Comparison of ENCODE assay signal across 8 cellular contexts in the genomic region with DNA sequence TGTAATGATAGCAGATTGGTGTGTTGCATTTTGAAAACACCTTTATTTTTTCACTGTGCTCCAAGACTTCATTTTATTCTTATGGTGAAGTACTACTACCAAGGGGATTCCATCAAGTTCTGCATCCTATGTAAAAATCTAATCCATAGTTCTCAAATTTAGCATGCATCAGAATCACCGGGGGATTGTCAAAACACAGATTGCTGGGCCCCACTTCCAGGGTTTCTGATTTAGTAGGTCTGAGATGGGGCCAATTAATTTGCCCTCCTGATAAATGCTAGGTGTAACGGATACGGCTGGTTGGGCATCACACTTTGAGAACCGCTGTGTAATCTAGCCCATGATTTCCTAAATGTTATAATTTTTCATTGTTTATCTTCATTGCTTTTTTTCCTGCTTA. TPM values are rescaled to one million over a fixed set of nuclear protein-coding genes. Genes with fewer than 3 reads are reported as not detected.
DNase-seq lines count a peak whose midpoint lies in the region; ATAC-seq lines count a peak whose summit lies in the region.

No MANE protein-coding gene starts in this region.

- peaks cover 52% of the 10 kb centered on the region for H3K4me1 Mint-ChIP-seq in activated CD8-positive, alpha-beta T cell treated with anti-CD3 and anti-CD28 coated beads, Interleukin-2, amount 10 ng/mL, durations not matched to agents 7 days and 5 days (ENCODE audit: low read depth)
- H3K4me1 Mint-ChIP-seq in stimulated activated effector memory CD8-positive, alpha-beta T cell treated with anti-CD3 and anti-CD28 coated beads, Interleukin-12 subunit alpha, Interleukin-12 subunit beta, amount 100 ng/mL, for 72 hours, result peaks cover 35% of the 10 kb centered on the region

- no peaks in the 10 kb centered on the region for H3K9me3 ChIP-seq in iPS-15b (ENCODE audit: control insufficient read depth, insufficient read depth, low read length)

- H3K27me3 Mint-ChIP-seq in activated CD8-positive, alpha-beta T cell treated with anti-CD3 and anti-CD28 coated beads, Interleukin-2, amount 10 ng/mL, durations not matched to agents 7 days and 5 days (ENCODE audit: low read depth), result no peaks in the 10 kb centered on the region

- H3K27me3 ChIP-seq in iPS-15b (ENCODE audit: control insufficient read depth, insufficient read depth, low read length), result no peaks in the 10 kb centered on the region

- no peaks in the 10 kb centered on the region for H3K9me3 Mint-ChIP-seq in activated CD8-positive, alpha-beta T cell treated with anti-CD3 and anti-CD28 coated beads, Interleukin-2, amount 10 ng/mL, durations not matched to agents 7 days and 5 days (ENCODE audit: insufficient read depth)
- no peaks in the 10 kb centered on the region for H3K9me3 Mint-ChIP-seq in stimulated activated effector memory CD8-positive, alpha-beta T cell treated with anti-CD3 and anti-CD28 coated beads, Interleukin-12 subunit alpha, Interleukin-12 subunit beta, amount 100 ng/mL, for 72 hours

- POLR2A ChIA-PET in activated CD8-positive, alpha-beta T cell treated with anti-CD3 and anti-CD28 coated beads, Interleukin-2, amount 10 ng/mL, durations not matched to agents 7 days and 5 days (lab: Charles Lee), result interaction anchor here (0.7 to 2.6 kb wide), 11 partner anchors 9 to 714 kb away, joined by 3 to 21 read pairs (median 4); a partner anchor contains a TSS

- H3K9ac ChIP-seq in iPS-15b (ENCODE audit: low read depth, low read length), result peak overlapping the region; percentile 99

- DNase-seq in NCI-H82 (lab: John Stamatoyannopoulos, UW) (peak; percentile 41), NCI-H82 treated with DMSO at 0.1 percent for 48 hours (lab: John Stamatoyannopoulos, UW; ENCODE audit: unreplicated experiment) (no peak), HK-2 (ENCODE audit: unreplicated experiment) (no peak), DMS153 treated with DMSO at 0.1 percent for 48 hours (lab: John Stamatoyannopoulos, UW; ENCODE audit: unreplicated experiment) (no peak)
- no peak for DNase-seq in activated CD8-positive, alpha-beta T cell treated with anti-CD3 and anti-CD28 coated beads, Interleukin-2, amount 10 ng/mL, durations not matched to agents 7 days and 5 days
- DNase-seq in stimulated activated effector memory CD8-positive, alpha-beta T cell treated with anti-CD3 and anti-CD28 coated beads, Interleukin-12 subunit alpha, Interleukin-12 subunit beta, amount 100 ng/mL, for 72 hours (ENCODE audit: low spot score in 2 of 2), result no peak

- H3K4me3 Mint-ChIP-seq in activated CD8-positive, alpha-beta T cell treated with anti-CD3 and anti-CD28 coated beads, Interleukin-2, amount 10 ng/mL, durations not matched to agents 7 days and 5 days, result peak overlapping the region; percentile 98
- peak overlapping the region; percentile 83 for H3K4me3 Mint-ChIP-seq in stimulated activated effector memory CD8-positive, alpha-beta T cell treated with anti-CD3 and anti-CD28 coated beads, Interleukin-12 subunit alpha, Interleukin-12 subunit beta, amount 100 ng/mL, for 72 hours

- peak overlapping the region; percentile 99 for H3K27ac Mint-ChIP-seq in activated CD8-positive, alpha-beta T cell treated with anti-CD3 and anti-CD28 coated beads, Interleukin-2, amount 10 ng/mL, durations not matched to agents 7 days and 5 days
- peak overlapping the region; percentile 98 for H3K27ac Mint-ChIP-seq in stimulated activated effector memory CD8-positive, alpha-beta T cell treated with anti-CD3 and anti-CD28 coated beads, Interleukin-12 subunit alpha, Interleukin-12 subunit beta, amount 100 ng/mL, for 72 hours

- CTCF ChIA-PET in activated CD8-positive, alpha-beta T cell treated with anti-CD3 and anti-CD28 coated beads, Interleukin-2, amount 10 ng/mL, durations not matched to agents 7 days and 5 days (lab: Charles Lee), result interaction anchor here (1.8 to 3.1 kb wide), 2 partner anchors 8 to 120 kb away, joined by 5 to 20 read pairs; a partner anchor contains a TSS

- H3K4me3 ChIP-seq in iPS-15b (ENCODE audit: low read depth, low read length), result peak overlapping the region; percentile 73

- peaks cover 53% of the 10 kb centered on the region for H3K36me3 Mint-ChIP-seq in activated CD8-positive, alpha-beta T cell treated with anti-CD3 and anti-CD28 coated beads, Interleukin-2, amount 10 ng/mL, durations not matched to agents 7 days and 5 days (ENCODE audit: low read depth)
- H3K36me3 Mint-ChIP-seq in stimulated activated effector memory CD8-positive, alpha-beta T cell treated with anti-CD3 and anti-CD28 coated beads, Interleukin-12 subunit alpha, Interleukin-12 subunit beta, amount 100 ng/mL, for 72 hours, result peaks cover 68% of the 10 kb centered on the region

- peaks cover 22% of the 10 kb centered on the region for H3K36me3 ChIP-seq in iPS-15b (ENCODE audit: control insufficient read depth, insufficient read depth, low read length)

- no peak for ATAC-seq in activated CD8-positive, alpha-beta T cell treated with anti-CD3 and anti-CD28 coated beads, Interleukin-2, amount 10 ng/mL, durations not matched to agents 7 days and 5 days
- ATAC-seq in stimulated activated effector memory CD8-positive, alpha-beta T cell treated with anti-CD3 and anti-CD28 coated beads, Interleukin-12 subunit alpha, Interleukin-12 subunit beta, amount 100 ng/mL, for 72 hours, result no peak
- ATAC-seq in GM18519 (IDR thresholded peaks at IDR 0.05; ENCODE audit: low FRiP score, unreplicated experiment), result no peak

- no peaks in the 10 kb centered on the region for H3K4me1 ChIP-seq in iPS-15b (ENCODE audit: control insufficient read depth, insufficient read depth, low read length)

RNA-seq across cellular contexts. Expression of a gene that starts 0.7 kb away (rescaled TPM):
- total RNA-seq in activated CD8-positive, alpha-beta T cell treated with anti-CD3 and anti-CD28 coated beads, Interleukin-2, amount 10 ng/mL, durations not matched to agents 7 days and 5 days, result 10 to 100 TPM; 37.2 to 44.8 TPM

RNA-seq across cellular contexts. Expression of a gene that starts 1.2 kb away (rescaled TPM):
- 1,000 to 10,000 TPM; 2,498 to 2,528 TPM for total RNA-seq in activated CD8-positive, alpha-beta T cell treated with anti-CD3 and anti-CD28 coated beads, Interleukin-2, amount 10 ng/mL, durations not matched to agents 7 days and 5 days

RNA-seq across cellular contexts. Expression of a gene that starts 8.3 kb away (rescaled TPM):
- 10 to 100 TPM; 25.0 to 25.7 TPM for total RNA-seq in activated CD8-positive, alpha-beta T cell treated with anti-CD3 and anti-CD28 coated beads, Interleukin-2, amount 10 ng/mL, durations not matched to agents 7 days and 5 days

RNA-seq across cellular contexts. Expression of a gene that starts 60.0 kb away (rescaled TPM):
- total RNA-seq in activated CD8-positive, alpha-beta T cell treated with anti-CD3 and anti-CD28 coated beads, Interleukin-2, amount 10 ng/mL, durations not matched to agents 7 days and 5 days, result not detected
